ENCODE assay signal across 15 cellular contexts in the genomic region with DNA sequence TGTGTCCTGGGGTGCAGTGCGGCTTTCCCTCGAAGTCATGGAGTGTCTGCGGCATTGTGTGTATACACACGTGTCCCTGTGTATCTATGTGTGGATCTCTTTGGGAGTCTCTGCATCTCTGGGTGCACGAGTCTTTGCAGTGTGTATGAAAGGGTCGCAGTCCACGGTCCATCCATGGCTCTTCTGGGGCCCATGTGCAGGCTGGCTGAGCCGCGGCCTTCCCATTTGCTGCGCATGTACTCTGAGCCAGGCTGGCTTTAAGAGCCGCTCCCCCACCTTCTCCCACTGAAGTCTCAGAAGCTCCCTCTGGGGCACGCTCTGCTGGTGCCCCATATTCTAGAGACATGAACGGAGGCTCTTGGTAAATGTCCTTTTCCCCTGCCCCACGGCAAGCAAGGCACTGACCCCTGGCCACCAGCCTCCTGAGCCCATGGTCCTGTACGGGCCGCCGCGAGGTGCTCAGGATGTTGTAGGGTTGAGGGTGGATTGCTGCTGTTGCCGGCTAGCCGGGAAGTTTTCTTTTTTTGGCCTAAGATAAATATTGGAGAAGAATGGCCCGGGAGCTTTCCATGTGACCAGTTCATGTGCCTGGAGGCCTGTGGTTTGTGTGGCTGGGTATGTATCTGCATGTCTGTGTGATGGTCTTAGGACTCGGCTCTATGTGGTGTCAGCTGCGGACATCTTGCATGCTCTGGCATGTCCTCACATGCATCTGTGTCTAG. TPM values are rescaled to one million over a fixed set of nuclear protein-coding genes. Genes with fewer than 3 reads are reported as not detected.
A peak's percentile ranks its signal among the peaks of the same experiment; 100 is the strongest.
DNase-seq lines count a peak whose midpoint lies in the region; TF ChIP-seq lines count a peak whose summit lies in the region.
"Had no signal": no experiment of that assay in that cellular context is flagged by ENCODE, and none has a peak within 500 bp of the region (broad histone marks: within the 10 kb centered on the region; RNA-seq: fewer than 3 reads in every experiment).

No MANE protein-coding gene starts in this region.

- no peak for TF ChIP-seq POLR2A in suprapubic skin (IDR thresholded peaks at IDR 0.05)

- H3K4me1 ChIP-seq in suprapubic skin, result peaks cover 80% of the 10 kb centered on the region

- DNase-seq in HFFc6 (no peak), choroid plexus epithelial cell (ENCODE audit: low read depth) (peak; percentile 50), lung microvascular endothelial cell (ENCODE audit: low read depth in 2 of 2) (peak; percentile 23 to 52), suprapubic skin (ENCODE audit: low spot score in 2 of 2) (no peak), T-helper 9 cell (no peak)
- no peak for DNase-seq in stimulated activated CD4-positive, alpha-beta T cell treated with anti-CD3 and anti-CD28 coated beads, Interleukin-4, amount 100 ng/mL, for 4 hours
- DNase-seq in T-helper 2 cell treated with Interferon-gamma antibody and Interleukin-4, amounts not matched to agents 5 μg/mL and 100 μg/mL, for 36 hours (ENCODE audit: low spot score), result no peak
- DNase-seq: activated naive CD8-positive, alpha-beta T cell treated with anti-CD3 and anti-CD28 coated beads, Interleukin-2, amount 10 ng/mL, durations not matched to agents 7 days and 5 days; CD8-positive, alpha-beta T cell; left ventricle myocardium inferior; NCI-H1048; spleen had no signal

- H3K4me1 Mint-ChIP-seq in HFFc6 (ENCODE audit: low read depth), result peaks cover 22% of the 10 kb centered on the region
- peaks cover 15% of the 10 kb centered on the region for H3K4me1 Mint-ChIP-seq in T-helper 2 cell treated with Interferon-gamma antibody and Interleukin-4, amounts not matched to agents 5 μg/mL and 100 μg/mL, for 36 hours (ENCODE audit: low read depth)

- peaks cover 7% of the 10 kb centered on the region; the same call in 1 of the 2 replicates for H3K36me3 Mint-ChIP-seq in HFFc6 (ENCODE audit: low read depth)
- no peaks in the 10 kb centered on the region for H3K36me3 Mint-ChIP-seq in T-helper 2 cell treated with Interferon-gamma antibody and Interleukin-4, amounts not matched to agents 5 μg/mL and 100 μg/mL, for 36 hours (ENCODE audit: low read depth)
- H3K36me3 Mint-ChIP-seq: activated naive CD8-positive, alpha-beta T cell treated with anti-CD3 and anti-CD28 coated beads, Interleukin-2, amount 10 ng/mL, durations not matched to agents 7 days and 5 days had no signal

- no peaks in the 10 kb centered on the region for H3K9me3 ChIP-seq in suprapubic skin
- H3K9me3 ChIP-seq: left ventricle myocardium inferior, spleen had no signal

- H3K4me3 ChIP-seq in choroid plexus epithelial cell (ENCODE audit: low read depth, low read length) (no peak overlapping the region), suprapubic skin (peak overlapping the region; percentile 19)
- H3K4me3 ChIP-seq: left ventricle myocardium inferior, spleen had no signal

- WGBS in suprapubic skin, result 84% methylated on average over 15 of the region's 23 CpGs

- no peak overlapping the region for H3K27ac Mint-ChIP-seq in HFFc6
- H3K27ac Mint-ChIP-seq in T-helper 2 cell treated with Interferon-gamma antibody and Interleukin-4, amounts not matched to agents 5 μg/mL and 100 μg/mL, for 36 hours, result no peak overlapping the region
- H3K27ac Mint-ChIP-seq: activated naive CD8-positive, alpha-beta T cell treated with anti-CD3 and anti-CD28 coated beads, Interleukin-2, amount 10 ng/mL, durations not matched to agents 7 days and 5 days; CD8-positive, alpha-beta T cell had no signal

- no peaks in the 10 kb centered on the region for H3K27me3 ChIP-seq in suprapubic skin
- H3K27me3 ChIP-seq: spleen had no signal

- peak overlapping the region; percentile 6; the same call in 1 of the 2 replicates for H3K4me3 Mint-ChIP-seq in HFFc6
- H3K4me3 Mint-ChIP-seq in T-helper 2 cell treated with Interferon-gamma antibody and Interleukin-4, amounts not matched to agents 5 μg/mL and 100 μg/mL, for 36 hours, result no peak overlapping the region
- H3K4me3 Mint-ChIP-seq: activated naive CD8-positive, alpha-beta T cell treated with anti-CD3 and anti-CD28 coated beads, Interleukin-2, amount 10 ng/mL, durations not matched to agents 7 days and 5 days; CD8-positive, alpha-beta T cell had no signal

- TF ChIP-seq CTCF in HFFc6 (IDR thresholded peaks at IDR 0.05) (no peak), choroid plexus epithelial cell (conservative IDR thresholded peaks at IDR 0.05; ENCODE audit: low read depth, low read length) (no peak), suprapubic skin (IDR thresholded peaks at IDR 0.05) (no peak)

- H3K36me3 ChIP-seq in suprapubic skin, result no peaks in the 10 kb centered on the region
- H3K36me3 ChIP-seq: left ventricle myocardium inferior had no signal

- TF ChIP-seq EP300 in suprapubic skin (IDR thresholded peaks at IDR 0.05), result no peak

- H3K27ac ChIP-seq in suprapubic skin, result peak overlapping the region; percentile 75
- H3K27ac ChIP-seq: left ventricle myocardium inferior had no signal

- H3K27me3 Mint-ChIP-seq in HFFc6 (ENCODE audit: insufficient read depth), result no peaks in the 10 kb centered on the region
- no peaks in the 10 kb centered on the region for H3K27me3 Mint-ChIP-seq in T-helper 2 cell treated with Interferon-gamma antibody and Interleukin-4, amounts not matched to agents 5 μg/mL and 100 μg/mL, for 36 hours (ENCODE audit: low read depth)
- H3K27me3 Mint-ChIP-seq: activated naive CD8-positive, alpha-beta T cell treated with anti-CD3 and anti-CD28 coated beads, Interleukin-2, amount 10 ng/mL, durations not matched to agents 7 days and 5 days had no signal

- no peaks in the 10 kb centered on the region for H3K9me3 Mint-ChIP-seq in HFFc6
- H3K9me3 Mint-ChIP-seq in T-helper 2 cell treated with Interferon-gamma antibody and Interleukin-4, amounts not matched to agents 5 μg/mL and 100 μg/mL, for 36 hours, result no peaks in the 10 kb centered on the region
- H3K9me3 Mint-ChIP-seq: activated naive CD8-positive, alpha-beta T cell treated with anti-CD3 and anti-CD28 coated beads, Interleukin-2, amount 10 ng/mL, durations not matched to agents 7 days and 5 days; CD8-positive, alpha-beta T cell had no signal

RNA-seq across cellular contexts. Expression of gene PAK4, which starts 31.9 kb away (rescaled TPM):
- 10 to 100 TPM; 35.4 to 40.4 (median 35.8) TPM for total RNA-seq in HFFc6 (2021; fragmentation: NEBNext Ultra II Directional; extraction: Animal tissue kit (Norgen Biotek cat#: 25700))
- total RNA-seq in lung microvascular endothelial cell, result 2.6 and 3.1 TPM in 2 replicates
- 10 to 100 TPM; 20.7 to 25.3 (median 23.6) TPM for total RNA-seq in suprapubic skin

RNA-seq across cellular contexts. Expression of gene NCCRP1, which starts 39.3 kb away (rescaled TPM):
- total RNA-seq in HFFc6 (2021; fragmentation: NEBNext Ultra II Directional; extraction: Animal tissue kit (Norgen Biotek cat#: 25700)), result not detected
- total RNA-seq in lung microvascular endothelial cell, result not detected in 2 replicates
- 100 to 1,000 TPM in 3 of 4 donors, 10 to 100 TPM in 1; 32.7 to 420 (median 277) TPM for total RNA-seq in suprapubic skin
- total RNA-seq: activated naive CD8-positive, alpha-beta T cell treated with anti-CD3 and anti-CD28 coated beads, Interleukin-2, amount 10 ng/mL, durations not matched to agents 7 days and 5 days; CD8-positive, alpha-beta T cell; cerebellum; left ventricle myocardium inferior; subcutaneous adipose tissue; T-helper 1 cell treated with Interleukin-12 subunit alpha and Interleukin-12 subunit beta and Interleukin-4 antibody, amounts not matched to agents 30 ng/mL and 1 ng/mL, for 36 hours had no signal

RNA-seq across cellular contexts. Expression of gene SYCN, which starts 46.6 kb away (rescaled TPM):
- not detected for total RNA-seq in HFFc6 (2021; fragmentation: NEBNext Ultra II Directional; extraction: Animal tissue kit (Norgen Biotek cat#: 25700))
- total RNA-seq in lung microvascular endothelial cell (not detected in 2 replicates), suprapubic skin (not detected)
- total RNA-seq: activated naive CD8-positive, alpha-beta T cell treated with anti-CD3 and anti-CD28 coated beads, Interleukin-2, amount 10 ng/mL, durations not matched to agents 7 days and 5 days; CD8-positive, alpha-beta T cell; cerebellum; left ventricle myocardium inferior; spleen; subcutaneous adipose tissue; T-helper 1 cell treated with Interleukin-12 subunit alpha and Interleukin-12 subunit beta and Interleukin-4 antibody, amounts not matched to agents 30 ng/mL and 1 ng/mL, for 36 hours had no signal

Comparison
In these comparisons a context has a peak if more than half of its experiments do, and no peak if none do; other contexts are left out.
1. DNase-seq: peak in choroid plexus epithelial cell (single experiment) and lung microvascular endothelial cell (2 of 2); none in HFFc6 (single experiment), suprapubic skin (0 of 2), stimulated activated CD4-positive, alpha-beta T cell treated with anti-CD3 and anti-CD28 coated beads, Interleukin-4, amount 100 ng/mL, for 4 hours (0 of 2), T-helper 9 cell (single experiment) and T-helper 2 cell treated with Interferon-gamma antibody and Interleukin-4, amounts not matched to agents 5 μg/mL and 100 μg/mL, for 36 hours (single experiment).
2. RNA of gene NCCRP1, which starts 39.3 kb away (total RNA-seq): 32.7 to 420 TPM in suprapubic skin; not detected in HFFc6 and not detected in lung microvascular endothelial cell; every median in the first group is over 10 times any median in the second.